Comparison of ENCODE assay signal across 1 cellular context in the genomic region with DNA sequence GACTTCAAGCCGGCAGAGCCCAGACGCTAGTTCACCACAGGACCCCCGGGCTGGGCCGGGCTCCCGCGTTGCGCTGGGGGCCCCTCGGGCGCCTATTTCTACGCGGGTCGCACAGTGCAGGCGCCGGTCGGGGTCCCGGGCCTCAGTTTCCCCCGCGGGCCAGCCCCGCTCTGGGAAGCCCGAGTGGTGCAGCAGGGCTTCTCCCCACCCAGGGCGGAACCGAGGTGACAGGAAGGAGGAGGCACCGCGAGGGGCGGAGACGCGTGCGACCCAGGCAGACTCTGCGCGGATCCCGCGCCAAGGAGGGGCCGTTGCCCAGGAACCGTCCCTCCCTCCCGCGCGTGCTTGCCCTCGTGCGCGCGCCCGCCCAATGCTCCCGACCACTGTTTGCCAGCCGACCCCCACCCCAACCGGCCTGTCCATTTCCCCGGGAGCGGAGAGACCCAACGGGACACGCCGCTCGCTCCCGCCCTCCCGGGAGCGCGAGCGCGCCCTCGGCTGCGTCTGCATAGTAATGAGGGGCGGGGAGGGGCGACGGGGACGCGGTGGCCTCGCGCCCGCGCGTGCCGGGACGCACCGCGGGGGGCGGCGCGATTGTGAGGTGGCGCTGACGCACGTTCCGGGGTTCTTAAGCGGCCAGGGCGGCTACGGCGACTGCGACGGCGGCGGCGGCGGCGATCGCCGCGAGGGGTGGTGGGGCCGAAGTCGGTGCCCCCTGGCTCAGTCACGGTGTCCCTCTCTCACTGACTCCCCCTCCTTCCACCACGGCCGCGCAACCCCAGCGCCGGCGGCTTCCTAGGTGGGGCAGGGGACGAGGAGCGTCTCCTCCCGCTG.
A peak's percentile ranks its signal among the peaks of the same experiment; 100 is the strongest.
TF ChIP-seq lines count a peak whose summit lies in the region.

Gene CPEB2 (plus strand): TSS at position 657 of the 834 bp plus-strand sequence. CDS start 193 bp downstream, outside the sequence.

TF ChIP-seq in HepG2, 621 proteins besides CTCF, POLR2A, EP300 and RAD21 (continued from another document and continues in another):
- TF ChIP-seq ATF6 (CRISPR knock-in tag; conservative IDR thresholded peaks at IDR 0.05) (no peak), HNRNPUL1 (IDR thresholded peaks at IDR 0.05; ENCODE audit: low read depth, low read length) (no peak), ZNF232 (CRISPR knock-in tag; IDR thresholded peaks at IDR 0.05; ENCODE audit: borderline replicate concordance) (no peak), RXRA (CRISPR knock-in tag; IDR thresholded peaks at IDR 0.05) (peak; percentile 44; the same call in 1 of the 2 replicates), ZNF768 (CRISPR knock-in tag; IDR thresholded peaks at IDR 0.05) (no peak; the same call in 1 of the 2 replicates), CHD4 (IDR thresholded peaks at IDR 0.05; ENCODE audit: borderline replicate concordance, low read length) (no peak), ZFP36 (IDR thresholded peaks at IDR 0.05; ENCODE audit: borderline replicate concordance, low read depth, low read length, partially characterized antibody) (no peak), CENPT (CRISPR knock-in tag; IDR thresholded peaks at IDR 0.05; ENCODE audit: low read depth) (no peak), ZNF142 (CRISPR knock-in tag; IDR thresholded peaks at IDR 0.05) (0 out of 2 replicates have a peak, but pooled peaks have one; percentile 8), ATF7-NPFF (CRISPR knock-in tag; IDR thresholded peaks at IDR 0.05; ENCODE audit: low read depth) (peak; percentile 67), JUND (CRISPR knock-in tag; IDR thresholded peaks at IDR 0.05) (0 out of 2 replicates have a peak, but pooled peaks have one; percentile 12), NFE2L1 (CRISPR knock-in tag; IDR thresholded peaks at IDR 0.05; ENCODE audit: borderline replicate concordance) (no peak), ARNT2 (CRISPR knock-in tag; IDR thresholded peaks at IDR 0.05; ENCODE audit: low read depth) (peak; percentile 71; the same call in 1 of the 2 replicates), SNAPC2 (CRISPR knock-in tag; IDR thresholded peaks at IDR 0.05) (peak; percentile 69; the same call in 1 of the 2 replicates), ZFP90 (CRISPR knock-in tag; IDR thresholded peaks at IDR 0.05; ENCODE audit: borderline replicate concordance) (no peak), RFXAP (CRISPR knock-in tag; IDR thresholded peaks at IDR 0.05; ENCODE audit: borderline replicate concordance) (no peak), ZNF878 (CRISPR knock-in tag; IDR thresholded peaks at IDR 0.05) (no peak), SMAD1 (CRISPR knock-in tag; IDR thresholded peaks at IDR 0.05; ENCODE audit: borderline replicate concordance, low read depth) (no peak), NFIB (CRISPR knock-in tag; IDR thresholded peaks at IDR 0.05; ENCODE audit: borderline replicate concordance) (no peak), SETDB1 (CRISPR knock-in tag; IDR thresholded peaks at IDR 0.05; ENCODE audit: borderline replicate concordance) (no peak), ZNF432 (CRISPR knock-in tag; IDR thresholded peaks at IDR 0.05; ENCODE audit: borderline replicate concordance) (no peak), GABPA (IDR thresholded peaks at IDR 0.05; ENCODE audit: low read depth, low read length) (no peak), GABPA (CRISPR knock-in tag; IDR thresholded peaks at IDR 0.05; ENCODE audit: low read depth) (no peak), AKAP8 (CRISPR knock-in tag; IDR thresholded peaks at IDR 0.05) (no peak; the same call in 1 of the 2 replicates), RBFOX2 (IDR thresholded peaks at IDR 0.05; ENCODE audit: low read depth, low read length) (peak; percentile 93), BCL6 (CRISPR knock-in tag; IDR thresholded peaks at IDR 0.05) (0 out of 2 replicates have a peak, but pooled peaks have one; percentile 18), NCOR1 (IDR thresholded peaks at IDR 0.05; ENCODE audit: borderline replicate concordance, low read length) (no peak), GMEB1 (CRISPR knock-in tag; IDR thresholded peaks at IDR 0.05; ENCODE audit: borderline replicate concordance) (peak; percentile 93), IKZF1 (IDR thresholded peaks at IDR 0.05) (no peak)
- TF ChIP-seq, protein P1, sequence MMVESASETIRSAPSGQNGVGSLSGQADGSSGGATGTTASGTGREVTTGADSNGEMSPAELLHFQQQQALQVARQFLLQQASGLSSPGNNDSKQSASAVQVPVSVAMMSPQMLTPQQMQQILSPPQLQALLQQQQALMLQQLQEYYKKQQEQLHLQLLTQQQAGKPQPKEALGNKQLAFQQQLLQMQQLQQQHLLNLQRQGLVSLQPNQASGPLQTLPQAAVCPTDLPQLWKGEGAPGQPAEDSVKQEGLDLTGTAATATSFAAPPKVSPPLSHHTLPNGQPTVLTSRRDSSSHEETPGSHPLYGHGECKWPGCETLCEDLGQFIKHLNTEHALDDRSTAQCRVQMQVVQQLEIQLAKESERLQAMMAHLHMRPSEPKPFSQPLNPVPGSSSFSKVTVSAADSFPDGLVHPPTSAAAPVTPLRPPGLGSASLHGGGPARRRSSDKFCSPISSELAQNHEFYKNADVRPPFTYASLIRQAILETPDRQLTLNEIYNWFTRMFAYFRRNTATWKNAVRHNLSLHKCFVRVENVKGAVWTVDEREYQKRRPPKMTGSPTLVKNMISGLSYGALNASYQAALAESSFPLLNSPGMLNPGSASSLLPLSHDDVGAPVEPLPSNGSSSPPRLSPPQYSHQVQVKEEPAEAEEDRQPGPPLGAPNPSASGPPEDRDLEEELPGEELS (CRISPR knock-in tag; IDR thresholded peaks at IDR 0.05) = 0 out of 2 replicates have a peak, but pooled peaks have one; percentile 31
- TF ChIP-seq, protein P2, sequence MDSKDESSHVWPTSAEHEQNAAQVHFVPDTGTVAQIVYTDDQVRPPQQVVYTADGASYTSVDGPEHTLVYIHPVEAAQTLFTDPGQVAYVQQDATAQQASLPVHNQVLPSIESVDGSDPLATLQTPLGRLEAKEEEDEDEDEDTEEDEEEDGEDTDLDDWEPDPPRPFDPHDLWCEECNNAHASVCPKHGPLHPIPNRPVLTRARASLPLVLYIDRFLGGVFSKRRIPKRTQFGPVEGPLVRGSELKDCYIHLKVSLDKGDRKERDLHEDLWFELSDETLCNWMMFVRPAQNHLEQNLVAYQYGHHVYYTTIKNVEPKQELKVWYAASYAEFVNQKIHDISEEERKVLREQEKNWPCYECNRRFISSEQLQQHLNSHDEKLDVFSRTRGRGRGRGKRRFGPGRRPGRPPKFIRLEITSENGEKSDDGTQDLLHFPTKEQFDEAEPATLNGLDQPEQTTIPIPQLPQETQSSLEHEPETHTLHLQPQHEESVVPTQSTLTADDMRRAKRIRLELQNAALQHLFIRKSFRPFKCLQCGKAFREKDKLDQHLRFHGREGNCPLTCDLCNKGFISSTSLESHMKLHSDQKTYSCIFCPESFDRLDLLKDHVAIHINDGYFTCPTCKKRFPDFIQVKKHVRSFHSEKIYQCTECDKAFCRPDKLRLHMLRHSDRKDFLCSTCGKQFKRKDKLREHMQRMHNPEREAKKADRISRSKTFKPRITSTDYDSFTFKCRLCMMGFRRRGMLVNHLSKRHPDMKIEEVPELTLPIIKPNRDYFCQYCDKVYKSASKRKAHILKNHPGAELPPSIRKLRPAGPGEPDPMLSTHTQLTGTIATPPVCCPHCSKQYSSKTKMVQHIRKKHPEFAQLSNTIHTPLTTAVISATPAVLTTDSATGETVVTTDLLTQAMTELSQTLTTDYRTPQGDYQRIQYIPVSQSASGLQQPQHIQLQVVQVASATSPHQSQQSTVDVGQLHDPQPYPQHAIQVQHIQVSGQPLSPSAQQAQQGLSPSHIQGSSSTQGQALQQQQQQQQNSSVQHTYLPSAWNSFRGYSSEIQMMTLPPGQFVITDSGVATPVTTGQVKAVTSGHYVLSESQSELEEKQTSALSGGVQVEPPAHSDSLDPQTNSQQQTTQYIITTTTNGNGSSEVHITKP (CRISPR knock-in tag; IDR thresholded peaks at IDR 0.05; ENCODE audit: low read depth) = no peak
- TF ChIP-seq, protein P3, sequence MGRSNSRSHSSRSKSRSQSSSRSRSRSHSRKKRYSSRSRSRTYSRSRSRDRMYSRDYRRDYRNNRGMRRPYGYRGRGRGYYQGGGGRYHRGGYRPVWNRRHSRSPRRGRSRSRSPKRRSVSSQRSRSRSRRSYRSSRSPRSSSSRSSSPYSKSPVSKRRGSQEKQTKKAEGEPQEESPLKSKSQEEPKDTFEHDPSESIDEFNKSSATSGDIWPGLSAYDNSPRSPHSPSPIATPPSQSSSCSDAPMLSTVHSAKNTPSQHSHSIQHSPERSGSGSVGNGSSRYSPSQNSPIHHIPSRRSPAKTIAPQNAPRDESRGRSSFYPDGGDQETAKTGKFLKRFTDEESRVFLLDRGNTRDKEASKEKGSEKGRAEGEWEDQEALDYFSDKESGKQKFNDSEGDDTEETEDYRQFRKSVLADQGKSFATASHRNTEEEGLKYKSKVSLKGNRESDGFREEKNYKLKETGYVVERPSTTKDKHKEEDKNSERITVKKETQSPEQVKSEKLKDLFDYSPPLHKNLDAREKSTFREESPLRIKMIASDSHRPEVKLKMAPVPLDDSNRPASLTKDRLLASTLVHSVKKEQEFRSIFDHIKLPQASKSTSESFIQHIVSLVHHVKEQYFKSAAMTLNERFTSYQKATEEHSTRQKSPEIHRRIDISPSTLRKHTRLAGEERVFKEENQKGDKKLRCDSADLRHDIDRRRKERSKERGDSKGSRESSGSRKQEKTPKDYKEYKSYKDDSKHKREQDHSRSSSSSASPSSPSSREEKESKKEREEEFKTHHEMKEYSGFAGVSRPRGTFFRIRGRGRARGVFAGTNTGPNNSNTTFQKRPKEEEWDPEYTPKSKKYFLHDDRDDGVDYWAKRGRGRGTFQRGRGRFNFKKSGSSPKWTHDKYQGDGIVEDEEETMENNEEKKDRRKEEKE (IDR thresholded peaks at IDR 0.05) = no peak
- TF ChIP-seq, protein P4, sequence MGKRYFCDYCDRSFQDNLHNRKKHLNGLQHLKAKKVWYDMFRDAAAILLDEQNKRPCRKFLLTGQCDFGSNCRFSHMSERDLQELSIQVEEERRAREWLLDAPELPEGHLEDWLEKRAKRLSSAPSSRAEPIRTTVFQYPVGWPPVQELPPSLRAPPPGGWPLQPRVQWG (CRISPR knock-in tag; IDR thresholded peaks at IDR 0.05; ENCODE audit: borderline replicate concordance, low read depth) = no peak
